In genomic region chr4:3530051-3530450, GRCh38 we compare ENCODE assay signal across 11 cellular contexts. TPM values are rescaled to one million over a fixed set of nuclear protein-coding genes. Genes with fewer than 3 reads are reported as not detected.
DNase-seq lines count a peak whose midpoint lies in the region; ATAC-seq and TF ChIP-seq lines count a peak whose summit lies in the region.
"Had no signal": no experiment of that assay in that cellular context is flagged by ENCODE, and none has a peak within 500 bp of the region (broad histone marks: within the 10 kb centered on the region; RNA-seq: fewer than 3 reads in every experiment).

No MANE protein-coding gene starts in this region.

- H3K4me3 ChIP-seq in BLaER1 (peak overlapping the region; percentile 80; the same call in 1 of the 2 replicates), DND-41 (ENCODE audit: low read depth in 1 of 2, low read length in 2 of 2) (0 out of 4 replicates have a peak overlapping the region, but pooled peaks of 1 of the 2 experiments have one; percentile 67)
- H3K4me3 ChIP-seq: cardiac muscle cell, K562 had no signal

- H3K9me3 ChIP-seq in BLaER1 (no peaks in the 10 kb centered on the region), DND-41 (ENCODE audit: insufficient read depth, low read length, severe bottlenecking) (no peaks in the 10 kb centered on the region)

- ATAC-seq in DND-41 (ENCODE audit: insufficient read depth, low read depth) (no peak), natural killer cell (no peak), GM19351 (IDR thresholded peaks at IDR 0.05; ENCODE audit: unreplicated experiment) (no peak), GM21717 (IDR thresholded peaks at IDR 0.05; ENCODE audit: unreplicated experiment) (no peak)
- ATAC-seq: K562 had no signal

- peaks cover 19% of the 10 kb centered on the region for H3K36me3 ChIP-seq in BLaER1
- H3K36me3 ChIP-seq in DND-41 (ENCODE audit: insufficient read depth, low read length), result peaks cover 39% of the 10 kb centered on the region
- H3K36me3 ChIP-seq: cardiac muscle cell had no signal

- H2AFZ ChIP-seq in DND-41 (ENCODE audit: low read depth, low read length), result no peak overlapping the region

- TF ChIP-seq CTCF in DND-41 (IDR thresholded peaks at IDR 0.05; ENCODE audit: borderline replicate concordance, extremely low read depth, low read length, poor library complexity, severe bottlenecking), result no peak
- TF ChIP-seq CTCF in brain (conservative IDR thresholded peaks at IDR 0.05), result no peak
- no peak for TF ChIP-seq CTCF in natural killer cell (IDR thresholded peaks at IDR 0.05)

- H3K27ac ChIP-seq in BLaER1 (peak overlapping the region; percentile 28; the same call in 1 of the 2 replicates), DND-41 (ENCODE audit: low read length) (no peak overlapping the region)
- H3K27ac ChIP-seq: cardiac muscle cell had no signal

- H3K4me2 ChIP-seq in BLaER1, result peak overlapping the region; percentile 100
- peak overlapping the region; percentile 97 for H3K4me2 ChIP-seq in DND-41 (ENCODE audit: insufficient read depth, low read length)

- H3K79me2 ChIP-seq in DND-41 (ENCODE audit: insufficient read depth, low read length), result peaks cover 68% of the 10 kb centered on the region

- H3K9ac ChIP-seq in BLaER1, result peak overlapping the region; percentile 48; the same call in 1 of the 2 replicates
- H3K9ac ChIP-seq in DND-41 (ENCODE audit: low read depth, low read length), result peak overlapping the region; percentile 75; the same call in 1 of the 2 replicates

- intact Hi-C loops in natural killer cell (cut with micrococcal nuclease), result no loop called here

- H3K9me3 Mint-ChIP-seq in brain, result peaks cover 0 to 7% (median under 1%) of the 10 kb centered on the region in 5 experiments
- H3K9me3 Mint-ChIP-seq in natural killer cell, result no peaks in the 10 kb centered on the region

- H3K4me1 Mint-ChIP-seq in brain, result peaks cover 55% of the 10 kb centered on the region
- H3K4me1 Mint-ChIP-seq in natural killer cell, result peaks cover 28 to 58% of the 10 kb centered on the region in 2 donors

- H3K27me3 ChIP-seq in BLaER1 (peaks cover 7% of the 10 kb centered on the region; the same call in 1 of the 2 replicates), DND-41 (ENCODE audit: insufficient read depth, low read length, poor library complexity) (no peaks in the 10 kb centered on the region)
- H3K27me3 ChIP-seq: cardiac muscle cell had no signal

- H3K27ac Mint-ChIP-seq in brain, result peak overlapping the region in 1 of 5 experiments; percentile 54
- H3K27ac Mint-ChIP-seq in natural killer cell, result no peak overlapping the region

- H3K27me3 Mint-ChIP-seq in brain, result peaks cover 6% of the 10 kb centered on the region
- peaks cover under 1 to 3% of the 10 kb centered on the region in 2 donors for H3K27me3 Mint-ChIP-seq in natural killer cell (ENCODE audit: low read depth in 2 of 2)

- peaks cover 70% of the 10 kb centered on the region for H4K20me1 ChIP-seq in BLaER1
- H4K20me1 ChIP-seq in DND-41 (ENCODE audit: insufficient read depth, low read length), result peaks cover 64% of the 10 kb centered on the region

- H3K4me3 Mint-ChIP-seq in brain (peak overlapping the region; percentile 68 to 100 (median 100)), natural killer cell (peak overlapping the region; percentile 25)

- DNase-seq in DND-41, result no peak
- DNase-seq in natural killer cell, result no peak
- no peak for DNase-seq in cerebellar cortex (ENCODE audit: low spot score)
- DNase-seq in middle frontal gyrus (ENCODE audit: extremely low spot score, low spot score), result no peak
- DNase-seq: NCI-H1436 treated with DMSO at 0.1 percent for 48 hours had no signal

- H3K36me3 Mint-ChIP-seq in brain (peaks cover 13% of the 10 kb centered on the region), natural killer cell (peaks cover under 1% of the 10 kb centered on the region)

- H3K4me1 ChIP-seq in BLaER1 (peaks cover 73% of the 10 kb centered on the region), DND-41 (ENCODE audit: insufficient read depth, low read length) (peaks cover 42% of the 10 kb centered on the region)

RNA-seq across cellular contexts. Expression of gene LRPAP1, which starts 2.2 kb away (rescaled TPM):
- polyA plus RNA-seq in brain (ENCODE audit: insufficient read depth, low read depth, low replicate concordance), result 165 TPM
- 10 to 100 TPM; 85.4 to 93.4 (median 87.3) TPM for total RNA-seq in natural killer cell
